In genomic region chr6:168032383-168032760, GRCh38 we compare ENCODE assay signal across 10 cellular contexts. TPM values are rescaled to one million over a fixed set of nuclear protein-coding genes. Genes with fewer than 3 reads are reported as not detected.
A peak's percentile ranks its signal among the peaks of the same experiment; 100 is the strongest.
DNase-seq lines count a peak whose midpoint lies in the region; ATAC-seq and TF ChIP-seq lines count a peak whose summit lies in the region.
"Had no signal": no experiment of that assay in that cellular context is flagged by ENCODE, and none has a peak within 500 bp of the region (broad histone marks: within the 10 kb centered on the region; RNA-seq: fewer than 3 reads in every experiment).

No MANE protein-coding gene starts in this region.

- H3K4me3 Mint-ChIP-seq in chondrocyte (ENCODE audit: unreplicated experiment): no peak overlapping the region

- peak; percentile 80 for DNase-seq in A172 (ENCODE audit: low spot score)
- DNase-seq in KBM-7: peak; percentile 60
- DNase-seq in chondrocyte (ENCODE audit: low spot score): no peak
- DNase-seq in lung (ENCODE audit: low spot score): no peak
- no peak for DNase-seq in hypothalamus (lab: John Stamatoyannopoulos, UW)
- no peak for DNase-seq in NCI-H2107 treated with DMSO at 0.1 percent for 48 hours (lab: John Stamatoyannopoulos, UW; ENCODE audit: unreplicated experiment)
- DNase-seq in stimulated activated CD4-positive, alpha-beta T cell treated with anti-CD3 and anti-CD28 coated beads, Interleukin-2, amount 100 ng/mL, for 48 hours: no peak
- DNase-seq: activated CD4-positive, CD25-positive, alpha-beta regulatory T cell had no signal

- TF ChIP-seq CTCF in chondrocyte (IDR thresholded peaks at IDR 0.05) (peak; percentile 74), lung (IDR thresholded peaks at IDR 0.05; ENCODE audit: control extremely low read depth, extremely low read depth) (no peak)

- H3K27ac ChIP-seq in lung (ENCODE audit: low read depth in 1 of 2, low read length in 1 of 2): peak overlapping the region; percentile 34 to 39

- H3K4me1 Mint-ChIP-seq in chondrocyte (ENCODE audit: low read depth): peaks cover 40% of the 10 kb centered on the region

- H3K27me3 Mint-ChIP-seq in chondrocyte (ENCODE audit: low read depth): peaks cover 8% of the 10 kb centered on the region

- H3K27me3 ChIP-seq in lung (ENCODE audit: control insufficient read depth, insufficient read depth): no peaks in the 10 kb centered on the region

- no peaks in the 10 kb centered on the region for H3K9me3 ChIP-seq in lung (ENCODE audit: control insufficient read depth in 2 of 2, insufficient read depth in 1 of 2, low read length in 1 of 2)

- peaks cover 5 to 9% of the 10 kb centered on the region in 2 donors for H3K4me1 ChIP-seq in lung (ENCODE audit: control insufficient read depth in 2 of 2, insufficient read depth in 2 of 2, low read length in 2 of 2)

- no peak for ATAC-seq in lung (ENCODE audit: insufficient read depth, low FRiP score)
- ATAC-seq in HG03159 (IDR thresholded peaks at IDR 0.05; ENCODE audit: unreplicated experiment): no peak

- 32 to 59% methylated on average over 6 of the region's 6 CpGs for WGBS in lung, 2 donors

- H3K4me3 ChIP-seq in lung: no peak overlapping the region

- peak overlapping the region; percentile 68 for H3K27ac Mint-ChIP-seq in chondrocyte (ENCODE audit: unreplicated experiment)

- no peaks in the 10 kb centered on the region for H3K36me3 ChIP-seq in lung (ENCODE audit: control insufficient read depth in 2 of 2, insufficient read depth in 2 of 2, low read length in 2 of 2)

- in situ Hi-C loops in KBM-7 (cut with MboI; ENCODE audit: low pct_unique_long_range_greater_than_20kb, low sequenced_read_pairs): no loop called here

- no peaks in the 10 kb centered on the region for H3K36me3 Mint-ChIP-seq in chondrocyte (ENCODE audit: low read depth)

- no peaks in the 10 kb centered on the region for H3K9me3 Mint-ChIP-seq in chondrocyte (ENCODE audit: low read depth)

RNA-seq across cellular contexts. Expression of gene KIF25, which starts 34.9 kb away (rescaled TPM):
- not detected in 2 replicates for total RNA-seq in A172 (2014; rRNA removed; shearing (Covaris generic))
- total RNA-seq in chondrocyte (not detected in 3 replicates), lung (1 to 10 TPM in 1 of 2 donors, under 1 TPM in 1; 0.46 to 5.3 TPM)
- polyA plus RNA-seq in lung: under 1 TPM; 0.24 to 0.61 TPM

RNA-seq across cellular contexts. Expression of gene FRMD1, which starts 46.6 kb away (rescaled TPM):
- total RNA-seq in A172 (2014; rRNA removed; shearing (Covaris generic)): not detected in 2 replicates
- total RNA-seq in chondrocyte (0.20 to 0.28 TPM in 2 of 3 replicates, not detected in the other), lung (1 to 10 TPM in 1 of 2 donors, under 1 TPM in 1; 0.06 to 1.4 TPM)
- under 1 TPM; 0.02 to 0.14 TPM for polyA plus RNA-seq in lung
- total RNA-seq: mucosa of gallbladder had no signal

Comparison
In these comparisons a context has a peak if more than half of its experiments do, and no peak if none do; other contexts are left out.
1. DNase-seq: peak in A172 (single experiment) and KBM-7 (single experiment); none in chondrocyte (single experiment), lung (single experiment), hypothalamus (0 of 51), NCI-H2107 treated with DMSO at 0.1 percent for 48 hours (single experiment) and stimulated activated CD4-positive, alpha-beta T cell treated with anti-CD3 and anti-CD28 coated beads, Interleukin-2, amount 100 ng/mL, for 48 hours (0 of 2).